ENCODE assay signal across 7 cellular contexts in the genomic region with DNA sequence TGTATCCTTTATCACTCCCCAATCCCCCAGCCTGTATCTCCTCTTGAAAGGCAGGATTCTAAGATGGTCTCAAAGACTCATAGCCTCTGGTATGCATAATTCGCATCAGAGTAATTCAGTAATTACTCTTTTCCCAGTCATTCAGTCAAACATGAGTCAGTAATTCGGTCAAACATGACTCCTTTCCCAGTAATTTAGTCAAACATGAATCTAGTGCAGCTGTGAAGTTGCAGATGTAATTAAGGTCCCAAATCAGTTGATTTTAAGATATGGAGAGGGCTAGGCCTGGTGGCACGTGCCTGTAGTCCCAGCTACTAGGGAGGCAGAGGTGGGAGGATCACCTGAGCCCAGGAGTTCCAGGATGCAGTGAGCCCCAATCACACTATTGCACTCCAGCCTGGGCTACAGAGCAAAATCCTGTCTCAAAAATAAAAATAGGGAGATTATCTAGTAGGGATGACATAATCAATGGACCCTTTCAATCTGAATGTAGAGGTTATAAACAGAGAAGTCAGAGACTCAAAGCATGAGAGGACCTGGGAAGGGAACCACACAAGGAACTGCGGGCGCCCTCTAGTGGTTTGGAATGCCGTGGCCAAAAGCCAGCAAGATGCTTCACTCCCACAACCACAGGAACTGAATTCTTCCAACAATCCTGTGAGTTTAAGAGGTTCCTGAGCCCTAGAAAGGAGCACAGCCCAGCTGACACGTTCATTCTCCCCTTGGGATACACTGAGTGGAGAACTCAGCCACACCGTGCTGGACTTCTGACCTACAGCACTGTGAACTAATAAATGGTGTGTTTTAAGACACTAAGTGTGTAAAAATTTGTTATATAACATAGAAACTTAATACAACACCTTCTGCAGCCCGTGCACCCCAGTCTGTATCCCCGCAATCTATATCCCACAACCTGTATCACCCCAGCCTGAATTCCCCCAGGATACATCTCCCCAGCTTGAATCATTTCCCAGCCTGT. TPM values are rescaled to one million over a fixed set of nuclear protein-coding genes. Genes with fewer than 3 reads are reported as not detected.
DNase-seq lines count a peak whose midpoint lies in the region; FAIRE-seq and TF ChIP-seq lines count a peak whose summit lies in the region.

No MANE protein-coding gene starts in this region.

- DNase-seq in GM12892 (ENCODE audit: insufficient read length) (peak; percentile 23), Kasumi-1 (lab: John Stamatoyannopoulos, UW) (peak; percentile 74 to 84), OCI-M2 (lab: John Stamatoyannopoulos, UW; ENCODE audit: unreplicated experiment) (peak; percentile 61), activated T-cell treated with anti-CD3 and anti-CD28 coated beads for 48 hours (ENCODE audit: low read depth) (peak; percentile 61), esophagus squamous epithelium (lab: John Stamatoyannopoulos, UW) (no peak)
- DNase-seq in stimulated activated naive CD4-positive, alpha-beta T cell (lab: John Stamatoyannopoulos, UW): peak; percentile 9 to 62 (median 52)

- WGBS in esophagus squamous epithelium, 2 donors: 18 to 28% methylated on average over 10 of the region's 10 CpGs

- H3K27me3 ChIP-seq in esophagus squamous epithelium: no peaks in the 10 kb centered on the region

- no peak overlapping the region for H3K27ac Mint-ChIP-seq in nephron

- no peaks in the 10 kb centered on the region for H3K36me3 ChIP-seq in esophagus squamous epithelium

- no peak overlapping the region for H3K27ac ChIP-seq in esophagus squamous epithelium

- TF ChIP-seq CTCF in esophagus squamous epithelium (IDR thresholded peaks at IDR 0.05): peak; percentile 60 to 86 (median 68)
- TF ChIP-seq CTCF in nephron (IDR thresholded peaks at IDR 0.05; ENCODE audit: unreplicated experiment in 3 of 3): peak; percentile 85 to 93 (median 93)

- peaks cover 15% of the 10 kb centered on the region for H3K4me1 Mint-ChIP-seq in nephron

- peak; percentile 17 for FAIRE-seq in GM12892 (lab: Jason Lieb, UNC)

- no peak overlapping the region for H3K4me3 ChIP-seq in esophagus squamous epithelium

- H3K9me3 ChIP-seq in esophagus squamous epithelium: no peaks in the 10 kb centered on the region

- no peaks in the 10 kb centered on the region for H3K9me3 Mint-ChIP-seq in nephron

- intact Hi-C loops in esophagus squamous epithelium (cut with DNase I): loop anchor here (5.0 kb wide), 1 partner anchor 59 kb away; no protein-coding TSS in a partner anchor

- H3K36me3 Mint-ChIP-seq in nephron (ENCODE audit: low read depth): no peaks in the 10 kb centered on the region

- no peak overlapping the region for H3K4me3 Mint-ChIP-seq in nephron

- H3K4me1 ChIP-seq in esophagus squamous epithelium: peaks cover 0 to 8% (median 0%) of the 10 kb centered on the region in 3 donors

- H3K27me3 Mint-ChIP-seq in nephron (ENCODE audit: low read depth): peaks cover 8% of the 10 kb centered on the region

- TF ChIP-seq POLR2A in GM12892 (IDR thresholded peaks at IDR 0.05; ENCODE audit: low read depth, low read length) (no peak), esophagus squamous epithelium (IDR thresholded peaks at IDR 0.05) (no peak)

RNA-seq across cellular contexts. Expression of gene ARMH4, which starts 14.3 kb away (rescaled TPM):
- 0.47 TPM for polyA plus RNA-seq in GM12892 (2012; ENCODE audit: missing spikeins)
- 1 to 10 TPM in 3 of 4 donors, under 1 TPM in 1; 0.44 to 4.4 (median 2.4) TPM for total RNA-seq in esophagus squamous epithelium

RNA-seq across cellular contexts. Expression of gene ACTR10, which starts 33.7 kb away (rescaled TPM):
- 37.3 TPM for polyA plus RNA-seq in GM12892 (2012; ENCODE audit: missing spikeins)
- total RNA-seq in esophagus squamous epithelium: 10 to 100 TPM; 19.2 to 62.6 (median 39.4) TPM
